ENCODE assay signal across 8 cellular contexts in the genomic region with DNA sequence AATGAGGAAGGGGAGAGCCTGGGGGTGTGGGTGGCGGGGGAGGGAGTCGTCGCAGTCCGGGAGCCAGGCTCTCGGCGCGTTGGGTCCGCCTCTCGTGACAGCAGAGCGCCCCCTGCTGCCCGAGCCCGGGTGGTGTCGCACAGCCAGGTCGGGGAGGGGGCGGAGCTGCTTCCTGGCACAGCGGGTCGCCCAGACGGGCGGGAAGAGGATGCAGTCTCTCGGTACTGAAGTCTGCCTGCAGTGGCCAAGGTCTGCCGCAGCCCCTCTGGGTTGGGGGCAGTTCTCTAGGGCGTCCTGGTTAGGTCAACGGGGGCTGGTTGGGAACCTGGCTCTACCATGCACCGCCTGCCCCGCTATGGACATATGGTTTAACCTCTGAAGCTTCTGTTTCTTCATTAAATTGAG. TPM values are rescaled to one million over a fixed set of nuclear protein-coding genes. Genes with fewer than 3 reads are reported as not detected.
DNase-seq lines count a peak whose midpoint lies in the region; ATAC-seq and TF ChIP-seq lines count a peak whose summit lies in the region.

No MANE protein-coding gene starts in this region.

- intact Hi-C loops in thyroid gland (cut with DNase I): no loop called here

- H3K4me3 ChIP-seq in foreskin fibroblast (ENCODE audit: low read depth in 1 of 2, low read length in 2 of 2) (no peak overlapping the region), thyroid gland (replicated peaks in 1 of 3) (no peak overlapping the region)

- H3K9me3 ChIP-seq in KOPT-K1 (ENCODE audit: insufficient read depth, low read length, poor library complexity, severe bottlenecking) (no peaks in the 10 kb centered on the region), thyroid gland (no peaks in the 10 kb centered on the region)

- no peak for ATAC-seq in omental fat pad (ENCODE audit: low FRiP score)
- ATAC-seq in HG02588 (IDR thresholded peaks at IDR 0.05; ENCODE audit: unreplicated experiment): no peak

- peak; percentile 50 for DNase-seq in Caki2 (ENCODE audit: low read depth)
- peak; percentile 25 for DNase-seq in RKO (ENCODE audit: low spot score)
- DNase-seq in activated T-helper 1 cell treated with Interleukin-2 at 50 U/mL for 16 hours (ENCODE audit: low read depth): peak; percentile 57
- peak; percentile 4 to 59 for DNase-seq in foreskin fibroblast
- peak; percentile 56 for DNase-seq in omental fat pad (ENCODE audit: low spot score)
- peak; percentile 63 to 67 for DNase-seq in thyroid gland

- in situ Hi-C loops in Caki2 (cut with HindIII; ENCODE audit: low pct_unique_long_range_greater_than_20kb, low sequenced_read_pairs): no loop called here

- H3K27ac ChIP-seq in KOPT-K1 (ENCODE audit: low read depth, low read length, poor library complexity, severe bottlenecking) (peak overlapping the region; percentile 47), thyroid gland (no peak overlapping the region)

- H3K27me3 ChIP-seq in thyroid gland: no peaks in the 10 kb centered on the region

- H3K4me1 ChIP-seq in thyroid gland: peaks cover 8 to 9% of the 10 kb centered on the region in 2 donors

- H3K36me3 ChIP-seq in KOPT-K1 (ENCODE audit: insufficient read depth, low read length) (no peaks in the 10 kb centered on the region), thyroid gland (no peaks in the 10 kb centered on the region)

- TF ChIP-seq CTCF in foreskin fibroblast (IDR thresholded peaks at IDR 0.05; ENCODE audit: low read depth, low read length) (peak; percentile 56), omental fat pad (IDR thresholded peaks at IDR 0.05) (no peak), thyroid gland (IDR thresholded peaks at IDR 0.05) (peak in 5 of 6 experiments; percentile 50 to 89 (median 67))

- 11% methylated on average over 19 to 20 of the region's 25 CpGs for WGBS in thyroid gland, 2 donors

- TF ChIP-seq POLR2A in thyroid gland (IDR thresholded peaks at IDR 0.05): no peak

RNA-seq across cellular contexts. Expression of a gene that starts 38.2 kb away (rescaled TPM):
- not detected in 2 replicates for total RNA-seq in Caki2 (2014; rRNA removed; shearing (Covaris generic); ENCODE audit: low replicate concordance)
- total RNA-seq in omental fat pad (not detected), thyroid gland (not detected)

Comparison
In these comparisons a context has a peak if more than half of its experiments do, and no peak if none do; other contexts are left out.
1. CTCF ChIP-seq: peak in foreskin fibroblast (single experiment) and thyroid gland (5 of 6); none in omental fat pad (0 of 3).
2. Peak in every context shown above with its lines, with median percentiles within 50 percentile points of each other: DNase-seq.